In genomic region chr15:50911001-50911400, GRCh38 we compare ENCODE assay signal across 15 cellular contexts. TPM values are rescaled to one million over a fixed set of nuclear protein-coding genes. Genes with fewer than 3 reads are reported as not detected.
DNase-seq lines count a peak whose midpoint lies in the region; ATAC-seq and TF ChIP-seq lines count a peak whose summit lies in the region.
"Had no signal": no experiment of that assay in that cellular context is flagged by ENCODE, and none has a peak within 500 bp of the region (broad histone marks: within the 10 kb centered on the region; RNA-seq: fewer than 3 reads in every experiment).

No MANE protein-coding gene starts in this region.

- H3K36me3 Mint-ChIP-seq in effector memory CD8-positive, alpha-beta T cell (ENCODE audit: insufficient read depth): peaks cover 69% of the 10 kb centered on the region

- peak overlapping the region; percentile 76 to 98 (median 87) for H3K4me2 ChIP-seq in BLaER1 treated with 17β-estradiol and CSF1 and Interleukin-3, amounts not matched to agents 10 nM and 100 nM
- peak overlapping the region; percentile 53 for H3K4me2 ChIP-seq in osteoblast (ENCODE audit: insufficient read depth, low read length)

- peaks cover 0 to 19% (median 0%) of the 10 kb centered on the region in 11 experiments; a peak in 4 of 22 replicates for H4K20me1 ChIP-seq in BLaER1 treated with 17β-estradiol and CSF1 and Interleukin-3, amounts not matched to agents 10 nM and 100 nM
- H4K20me1 ChIP-seq in osteoblast (ENCODE audit: insufficient read depth, low read length): no peaks in the 10 kb centered on the region

- H3K9me3 ChIP-seq in BLaER1 treated with 17β-estradiol and CSF1 and Interleukin-3, amounts not matched to agents 10 nM and 100 nM (replicated peaks in 1 of 11): no peaks in the 10 kb centered on the region
- H3K9me3 ChIP-seq in osteoblast (ENCODE audit: low read depth, low read length): no peaks in the 10 kb centered on the region
- H3K9me3 ChIP-seq: gastrocnemius medialis had no signal

- peaks cover 26 to 41% (median 37%) of the 10 kb centered on the region in 11 experiments for H3K36me3 ChIP-seq in BLaER1 treated with 17β-estradiol and CSF1 and Interleukin-3, amounts not matched to agents 10 nM and 100 nM
- H3K36me3 ChIP-seq in osteoblast (ENCODE audit: insufficient read depth, low read length): peaks cover 22% of the 10 kb centered on the region

- peaks cover 24% of the 10 kb centered on the region for H3K79me2 ChIP-seq in osteoblast (ENCODE audit: insufficient read depth, low read length)

- H3K9ac ChIP-seq in BLaER1 treated with 17β-estradiol and CSF1 and Interleukin-3, amounts not matched to agents 10 nM and 100 nM: peak overlapping the region in 9 of 11 experiments; percentile 52 to 99 (median 65); a peak in 13 of 22 replicates

- no peak for ATAC-seq in effector memory CD8-positive, alpha-beta T cell (replicated peaks)
- ATAC-seq in GM21576 (IDR thresholded peaks at IDR 0.05; ENCODE audit: unreplicated experiment) (no peak), Right ventricle myocardium superior (ENCODE audit: poor library complexity) (no peak)
- ATAC-seq: gastrocnemius medialis had no signal

- no peak for TF ChIP-seq CTCF in NB4 (IDR thresholded peaks at IDR 0.05; ENCODE audit: low read depth, low read length)
- no peak for TF ChIP-seq CTCF in osteoblast (IDR thresholded peaks at IDR 0.05; ENCODE audit: extremely low read depth, low read depth, low read length)

- H3K27ac ChIP-seq in BLaER1 treated with 17β-estradiol and CSF1 and Interleukin-3, amounts not matched to agents 10 nM and 100 nM: peak overlapping the region in 10 of 11 experiments; percentile 53 to 97 (median 92); a peak in 20 of 22 replicates
- H3K27ac ChIP-seq in osteoblast (ENCODE audit: low read depth, low read length): peak overlapping the region; percentile 89
- H3K27ac ChIP-seq: gastrocnemius medialis had no signal

- H3K9me3 Mint-ChIP-seq in effector memory CD8-positive, alpha-beta T cell: no peaks in the 10 kb centered on the region
- H3K9me3 Mint-ChIP-seq: activated naive CD8-positive, alpha-beta T cell treated with anti-CD3 and anti-CD28 coated beads for 36 hours had no signal

- TF ChIP-seq POLR2A in NB4 (IDR thresholded peaks at IDR 0.05; ENCODE audit: extremely low read depth, insufficient read length): no peak

- H3K4me3 Mint-ChIP-seq in effector memory CD8-positive, alpha-beta T cell: peak overlapping the region; percentile 92 to 96

- H3K27me3 ChIP-seq in BLaER1 treated with 17β-estradiol and CSF1 and Interleukin-3, amounts not matched to agents 10 nM and 100 nM: no peaks in the 10 kb centered on the region
- H3K27me3 ChIP-seq in osteoblast (ENCODE audit: insufficient read depth, low read length): no peaks in the 10 kb centered on the region
- H3K27me3 ChIP-seq: gastrocnemius medialis had no signal

- peak overlapping the region in 1 of 2 donors; percentile 42 for H3K27ac Mint-ChIP-seq in effector memory CD8-positive, alpha-beta T cell
- H3K27ac Mint-ChIP-seq: activated naive CD8-positive, alpha-beta T cell treated with anti-CD3 and anti-CD28 coated beads for 36 hours had no signal

- H3K4me1 ChIP-seq in BLaER1 treated with 17β-estradiol and CSF1 and Interleukin-3, amounts not matched to agents 10 nM and 100 nM: peaks cover 43 to 55% (median 51%) of the 10 kb centered on the region in 10 experiments
- peaks cover 28% of the 10 kb centered on the region for H3K4me1 ChIP-seq in osteoblast (ENCODE audit: insufficient read depth, low read length)

- DNase-seq in NB4 (ENCODE audit: low read depth) (peak; percentile 7), osteoblast (ENCODE audit: insufficient read length, low spot score, missing footprints) (peak; percentile 48), Right ventricle myocardium superior (no peak), KG1 (lab: John Stamatoyannopoulos, UW) (no peak), hypothalamus (lab: John Stamatoyannopoulos, UW) (no peak)
- no peak for DNase-seq in effector memory CD8-positive, alpha-beta T cell
- DNase-seq: activated naive CD8-positive, alpha-beta T cell treated with anti-CD3 and anti-CD28 coated beads for 36 hours; cortex of kidney; gastrocnemius medialis; NCI-H1436; RPMI8226; stimulated activated CD4-positive, alpha-beta T cell treated with anti-CD3 and anti-CD28 coated beads, Interleukin-4, amount 100 ng/mL, for 4 hours; stimulated activated naive CD4-positive, alpha-beta T cell treated with Interleukin-2 at 50 U/mL for 16 hours had no signal

- no peaks in the 10 kb centered on the region for H3K27me3 Mint-ChIP-seq in effector memory CD8-positive, alpha-beta T cell
- H3K27me3 Mint-ChIP-seq: activated naive CD8-positive, alpha-beta T cell treated with anti-CD3 and anti-CD28 coated beads for 36 hours had no signal

- intact Hi-C loops in Right ventricle myocardium superior (cut with DNase I): no loop called here

- H3K4me3 ChIP-seq in BLaER1 treated with 17β-estradiol and CSF1 and Interleukin-3, amounts not matched to agents 10 nM and 100 nM: peak overlapping the region in 8 of 10 experiments; percentile 1 to 98 (median 66); a peak in 4 of 20 replicates
- H3K4me3 ChIP-seq in NB4 (ENCODE audit: low read depth, low read length): peak overlapping the region; percentile 29
- H3K4me3 ChIP-seq in osteoblast (ENCODE audit: insufficient read depth, low read length): no peak overlapping the region
- H3K4me3 ChIP-seq: gastrocnemius medialis had no signal

- no peak overlapping the region for H2AFZ ChIP-seq in osteoblast (ENCODE audit: low read length)

- H3K4me1 Mint-ChIP-seq in effector memory CD8-positive, alpha-beta T cell (ENCODE audit: low read depth in 2 of 2): peaks cover 13 to 24% of the 10 kb centered on the region in 2 donors

RNA-seq across cellular contexts. Expression of gene AP4E1, which starts 2.5 kb away (rescaled TPM):
- total RNA-seq in osteoblast (19.2 and 23.3 TPM in 2 replicates), Right ventricle myocardium superior (6.0 TPM)

Comparison
In these comparisons a context has a peak if more than half of its experiments do, and no peak if none do; other contexts are left out.
1. DNase-seq: peak in NB4 (single experiment) and osteoblast (single experiment); none in effector memory CD8-positive, alpha-beta T cell (0 of 3), Right ventricle myocardium superior (single experiment), KG1 (single experiment) and hypothalamus (0 of 51).